Comparison of ENCODE assay signal across 9 cellular contexts in genomic region chr3:128076465-128076782, GRCh38. TPM values are rescaled to one million over a fixed set of nuclear protein-coding genes. Genes with fewer than 3 reads are reported as not detected.
DNase-seq lines count a peak whose midpoint lies in the region; ATAC-seq, FAIRE-seq and TF ChIP-seq lines count a peak whose summit lies in the region.
"Had no signal": no experiment of that assay in that cellular context is flagged by ENCODE, and none has a peak within 500 bp of the region (broad histone marks: within the 10 kb centered on the region; RNA-seq: fewer than 3 reads in every experiment).

No MANE protein-coding gene starts in this region.

- peak overlapping the region; percentile 64 for H3K4me2 ChIP-seq in parathyroid adenoma (ENCODE audit: low read length)

- DNase-seq in CD8-positive, alpha-beta T cell = no peak
- no peak for DNase-seq in activated naive CD4-positive, alpha-beta T cell treated with anti-CD3 and anti-CD28 coated beads, Interleukin-2, amount 50 U/mL, for 72 hours (ENCODE audit: low spot score in 2 of 2)
- DNase-seq in left cardiac atrium (no peak), HTR-8/SVneo (ENCODE audit: insufficient read length, low spot score) (no peak), cortex of kidney (lab: John Stamatoyannopoulos, UW) (no peak), NCI-H82 (lab: John Stamatoyannopoulos, UW) (no peak)
- DNase-seq: DND-41 had no signal

- no peaks in the 10 kb centered on the region for H3K9me3 Mint-ChIP-seq in CD8-positive, alpha-beta T cell
- H3K9me3 Mint-ChIP-seq in activated naive CD4-positive, alpha-beta T cell treated with anti-CD3 and anti-CD28 coated beads, Interleukin-2, amount 50 U/mL, for 72 hours = no peaks in the 10 kb centered on the region

- no peak for TF ChIP-seq CTCF in CD8-positive, alpha-beta T cell (IDR thresholded peaks at IDR 0.05)
- TF ChIP-seq CTCF in parathyroid adenoma (IDR thresholded peaks at IDR 0.05) = no peak

- peak overlapping the region; percentile 82 for H2AFZ ChIP-seq in parathyroid adenoma

- peaks cover 3% of the 10 kb centered on the region for H3K27me3 Mint-ChIP-seq in CD8-positive, alpha-beta T cell (ENCODE audit: low read depth)

- H3K9ac ChIP-seq in parathyroid adenoma = no peak overlapping the region

- ATAC-seq in CD8-positive, alpha-beta T cell = no peak
- ATAC-seq in activated naive CD4-positive, alpha-beta T cell treated with anti-CD3 and anti-CD28 coated beads, Interleukin-2, amount 50 U/mL, for 72 hours = peak; percentile 3 to 15
- ATAC-seq in left cardiac atrium = peak; percentile 9
- no peak for ATAC-seq in HG03135 (IDR thresholded peaks at IDR 0.05; ENCODE audit: unreplicated experiment)

- H3K4me3 Mint-ChIP-seq in CD8-positive, alpha-beta T cell = peak overlapping the region; percentile 73

- peak overlapping the region; percentile 18 for H3K27ac Mint-ChIP-seq in CD8-positive, alpha-beta T cell
- no peak overlapping the region for H3K27ac Mint-ChIP-seq in activated naive CD4-positive, alpha-beta T cell treated with anti-CD3 and anti-CD28 coated beads, Interleukin-2, amount 50 U/mL, for 72 hours

- peaks cover 53% of the 10 kb centered on the region for H3K36me3 Mint-ChIP-seq in CD8-positive, alpha-beta T cell
- peaks cover 7 to 8% of the 10 kb centered on the region in 2 donors for H3K36me3 Mint-ChIP-seq in activated naive CD4-positive, alpha-beta T cell treated with anti-CD3 and anti-CD28 coated beads, Interleukin-2, amount 50 U/mL, for 72 hours

- intact Hi-C loops in CD8-positive, alpha-beta T cell (cut with DNase I, micrococcal nuclease) = loop anchor here (5.0 to 10.0 kb wide), 5 partner anchors 76 to 1198 kb away; partner anchors contain the start of genes EEFSEC (in 1 of the 2) and HMCES (in 1 of the 2)
- intact Hi-C loops in left cardiac atrium (cut with DNase I) = loop anchor here (10.0 kb wide), 2 partner anchors 48 to 58 kb away; partner anchors contain the start of gene RUVBL1 (in 1 of the 2)

- no peaks in the 10 kb centered on the region for H3K9me3 ChIP-seq in CD8-positive, alpha-beta T cell (ENCODE audit: low read length)
- H3K9me3 ChIP-seq in parathyroid adenoma (ENCODE audit: control insufficient read depth, low read length) = no peaks in the 10 kb centered on the region

- peaks cover 14% of the 10 kb centered on the region for H3K4me1 ChIP-seq in CD8-positive, alpha-beta T cell (ENCODE audit: insufficient read depth, low read length)
- H3K4me1 ChIP-seq in parathyroid adenoma = peaks cover 16% of the 10 kb centered on the region

- CTCF ChIA-PET in CD8-positive, alpha-beta T cell (lab: Charles Lee) = interaction anchor here (0.9 to 1.5 kb wide), 5 partner anchors 11 to 244 kb away, joined by 3 read pairs; no protein-coding TSS in a partner anchor

- peak overlapping the region; percentile 73 for H3K4me3 ChIP-seq in CD8-positive, alpha-beta T cell (ENCODE audit: low read depth, low read length)
- peak overlapping the region; percentile 15 for H3K4me3 ChIP-seq in parathyroid adenoma (ENCODE audit: low read depth, low read length)

- POLR2A ChIA-PET in CD8-positive, alpha-beta T cell (lab: Charles Lee) = interaction anchor here (1.5 kb wide), 1 partner anchor 47 kb away, joined by 6 read pairs; the partner anchor contains the start of gene RUVBL1

- FAIRE-seq in HTR-8/SVneo (lab: Jason Lieb, UNC) = no peak

- no peaks in the 10 kb centered on the region for H3K27me3 ChIP-seq in CD8-positive, alpha-beta T cell (ENCODE audit: insufficient read depth, low read length)
- no peaks in the 10 kb centered on the region for H3K27me3 ChIP-seq in parathyroid adenoma (ENCODE audit: control insufficient read depth, insufficient read depth, low read length)

- peaks cover 7% of the 10 kb centered on the region for H3K4me1 Mint-ChIP-seq in CD8-positive, alpha-beta T cell (ENCODE audit: low read depth)

- peaks cover 5% of the 10 kb centered on the region for H3K36me3 ChIP-seq in CD8-positive, alpha-beta T cell (ENCODE audit: insufficient read depth, low read length)
- H3K36me3 ChIP-seq in parathyroid adenoma (ENCODE audit: control insufficient read depth, insufficient read depth, low read length) = no peaks in the 10 kb centered on the region

- no peak overlapping the region for H3K27ac ChIP-seq in CD8-positive, alpha-beta T cell (ENCODE audit: low read depth, low read length)
- H3K27ac ChIP-seq in parathyroid adenoma = no peak overlapping the region

- no peaks in the 10 kb centered on the region for H3K79me2 ChIP-seq in parathyroid adenoma

RNA-seq across cellular contexts. Expression of gene SEC61A1, which starts 24.2 kb away (rescaled TPM):
- total RNA-seq in CD8-positive, alpha-beta T cell = 100 to 1,000 TPM; 125 to 131 TPM
- total RNA-seq in activated naive CD4-positive, alpha-beta T cell treated with anti-CD3 and anti-CD28 coated beads, Interleukin-2, amount 50 U/mL, for 72 hours = 100 to 1,000 TPM; 110 to 127 TPM
- 100 to 1,000 TPM in 1 of 2 donors, 10 to 100 TPM in 1; 80.0 to 134 TPM for total RNA-seq in left cardiac atrium

RNA-seq across cellular contexts. Expression of gene RUVBL1, which starts 47.2 kb away (rescaled TPM):
- 1 to 10 TPM; 5.1 to 5.6 TPM for total RNA-seq in CD8-positive, alpha-beta T cell
- 10 to 100 TPM; 36.1 to 69.7 TPM for total RNA-seq in activated naive CD4-positive, alpha-beta T cell treated with anti-CD3 and anti-CD28 coated beads, Interleukin-2, amount 50 U/mL, for 72 hours
- total RNA-seq in left cardiac atrium = 10 to 100 TPM; 22.1 to 23.7 TPM

Comparison
In these comparisons a context has a peak if more than half of its experiments do, and no peak if none do; other contexts are left out.
1. ATAC-seq: peak in activated naive CD4-positive, alpha-beta T cell treated with anti-CD3 and anti-CD28 coated beads, Interleukin-2, amount 50 U/mL, for 72 hours (2 of 2) and left cardiac atrium (2 of 2); none in CD8-positive, alpha-beta T cell (single experiment) and HG03135 (single experiment).